Comparison of ENCODE assay signal across 21 cellular contexts in the genomic region with DNA sequence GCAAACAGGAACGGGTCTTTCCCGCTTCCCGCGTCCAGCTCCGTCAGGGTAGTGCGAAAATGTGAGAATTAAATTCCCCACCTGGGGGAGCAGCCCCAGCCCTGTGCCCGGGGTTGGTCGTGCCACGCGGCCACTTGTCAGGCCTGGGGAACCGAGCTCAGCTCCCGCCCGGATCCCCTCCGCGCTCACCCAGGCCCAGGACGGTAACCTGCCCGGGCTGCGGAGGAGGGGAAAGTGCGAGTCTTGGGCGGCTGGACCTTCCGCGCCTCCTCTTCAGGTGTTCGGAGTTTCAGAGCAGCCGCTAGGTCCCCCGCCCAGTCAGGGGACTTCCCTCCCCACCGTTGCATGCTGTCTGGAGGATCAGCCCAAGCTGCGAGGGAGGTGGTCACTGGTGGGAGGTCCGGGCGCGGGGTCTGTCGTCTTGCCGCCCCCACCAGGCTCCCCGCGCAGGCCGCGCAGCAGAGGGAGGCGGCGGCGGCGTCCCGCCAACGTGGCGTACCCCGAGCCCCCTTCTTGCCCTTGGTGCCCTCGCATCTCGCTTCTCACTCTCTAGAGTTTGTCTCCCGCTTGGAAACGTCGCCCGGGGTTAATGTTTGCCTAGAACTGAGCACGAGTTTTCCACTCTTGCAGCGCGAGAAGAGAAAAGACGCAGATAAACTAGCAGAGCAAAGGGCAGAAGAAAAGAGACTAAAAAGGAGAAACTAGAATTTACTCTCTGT. TPM values are rescaled to one million over a fixed set of nuclear protein-coding genes. Genes with fewer than 3 reads are reported as not detected.
A peak's percentile ranks its signal among the peaks of the same experiment; 100 is the strongest.
DNase-seq lines count a peak whose midpoint lies in the region; ATAC-seq and TF ChIP-seq lines count a peak whose summit lies in the region.
"Had no signal": no experiment of that assay in that cellular context is flagged by ENCODE, and none has a peak within 500 bp of the region (broad histone marks: within the 10 kb centered on the region; RNA-seq: fewer than 3 reads in every experiment).

No MANE protein-coding gene starts in this region.

- CTCF ChIA-PET in Calu3 (lab: Charles Lee) = interaction anchor here (1.0 kb wide), 1 partner anchor 154 kb away, joined by 3 read pairs; no protein-coding TSS in a partner anchor
- CTCF ChIA-PET in activated CD4-positive, alpha-beta memory T cell treated with anti-CD3 and anti-CD28 coated beads for 36 hours (lab: Charles Lee) = interaction anchor here (0.6 to 9.7 kb wide), 3 partner anchors 26 to 152 kb away, joined by 5 to 235 read pairs (median 6); no protein-coding TSS in a partner anchor

- intact Hi-C loops in Calu3 (cut with micrococcal nuclease; ENCODE audit: unreplicated experiment) = loop anchor here (5.0 to 10.0 kb wide), 3 partner anchors 146 to 446 kb away; no protein-coding TSS in a partner anchor
- intact Hi-C loops in left colon (cut with DNase I, micrococcal nuclease) = loop anchor here in 1 of 2 donors (5.0 to 10.0 kb wide), 2 partner anchors 153 to 606 kb away; no protein-coding TSS in a partner anchor
- intact Hi-C loops in activated CD4-positive, alpha-beta memory T cell treated with anti-CD3 and anti-CD28 coated beads for 36 hours (cut with micrococcal nuclease) = loop anchor here (5.0 kb wide), 1 partner anchor 618 kb away; no protein-coding TSS in a partner anchor

- H3K36me3 Mint-ChIP-seq in Calu3 (ENCODE audit: insufficient read depth, unreplicated experiment) (no peaks in the 10 kb centered on the region), progenitor cell of endocrine pancreas (ENCODE audit: insufficient read depth) (no peaks in the 10 kb centered on the region)
- no peaks in the 10 kb centered on the region for H3K36me3 Mint-ChIP-seq in activated CD4-positive, alpha-beta memory T cell treated with anti-CD3 and anti-CD28 coated beads for 36 hours

- TF ChIP-seq CTCF in Calu3 (IDR thresholded peaks at IDR 0.05; ENCODE audit: unreplicated experiment) (no peak), progenitor cell of endocrine pancreas (IDR thresholded peaks at IDR 0.05; ENCODE audit: unreplicated experiment) (no peak), foreskin keratinocyte (conservative IDR thresholded peaks at IDR 0.05) (no peak)

- ATAC-seq in left colon = peak; percentile 28
- no peak for ATAC-seq in foreskin keratinocyte
- ATAC-seq: Panc1 had no signal

- H3K27me3 ChIP-seq in foreskin keratinocyte = peaks cover 86% of the 10 kb centered on the region

- DNase-seq in Calu3 (no peak), HuH-7.5 (ENCODE audit: low spot score) (peak; percentile 69), left colon (peak in 1 of 2 donors; percentile 68), progenitor cell of endocrine pancreas (ENCODE audit: low spot score, unreplicated experiment) (no peak), foreskin keratinocyte (no peak), GF-D8 (lab: John Stamatoyannopoulos, UW) (no peak), RPMI8226 (no peak)
- DNase-seq in activated CD4-positive, alpha-beta memory T cell treated with anti-CD3 and anti-CD28 coated beads for 36 hours = no peak
- DNase-seq: activated naive CD4-positive, alpha-beta T cell; brain microvascular endothelial cell; DND-41; effector CD4-positive, alpha-beta T cell; H9; NCI-H1436; NCI-H510A treated with DMSO at 0.1 percent for 48 hours; stimulated activated naive CD4-positive, alpha-beta T cell treated with Interleukin-2 at 50 U/mL for 16 hours had no signal

- BruUV-seq in Calu3 (replicated peaks; lab: Mats Ljungman, UMichigan) = no TSS peak

- POLR2A ChIA-PET in activated CD4-positive, alpha-beta memory T cell treated with anti-CD3 and anti-CD28 coated beads for 36 hours (lab: Charles Lee) = no interaction called here

- no peaks in the 10 kb centered on the region for H3K4me1 ChIP-seq in foreskin keratinocyte

- no peak overlapping the region for H3K27ac ChIP-seq in foreskin keratinocyte
- H3K27ac ChIP-seq: brain microvascular endothelial cell, KMS-11 had no signal

- H3K27ac Mint-ChIP-seq in Calu3 (ENCODE audit: unreplicated experiment) (no peak overlapping the region), progenitor cell of endocrine pancreas (no peak overlapping the region)
- H3K27ac Mint-ChIP-seq in activated CD4-positive, alpha-beta memory T cell treated with anti-CD3 and anti-CD28 coated beads for 36 hours = no peak overlapping the region
- H3K27ac Mint-ChIP-seq: H9 had no signal

- H3K4me1 Mint-ChIP-seq in Calu3 (ENCODE audit: low read depth, unreplicated experiment) = peaks cover 16% of the 10 kb centered on the region
- peaks cover 17% of the 10 kb centered on the region for H3K4me1 Mint-ChIP-seq in progenitor cell of endocrine pancreas (ENCODE audit: low read depth)
- peaks cover 23% of the 10 kb centered on the region for H3K4me1 Mint-ChIP-seq in activated CD4-positive, alpha-beta memory T cell treated with anti-CD3 and anti-CD28 coated beads for 36 hours (ENCODE audit: low read depth)

- H3K9me3 Mint-ChIP-seq in Calu3 (ENCODE audit: low read depth, unreplicated experiment) = no peaks in the 10 kb centered on the region
- H3K9me3 Mint-ChIP-seq in progenitor cell of endocrine pancreas (ENCODE audit: low read depth) = no peaks in the 10 kb centered on the region
- H3K9me3 Mint-ChIP-seq in activated CD4-positive, alpha-beta memory T cell treated with anti-CD3 and anti-CD28 coated beads for 36 hours = no peaks in the 10 kb centered on the region

- H3K4me3 Mint-ChIP-seq in Calu3 (ENCODE audit: low read depth, unreplicated experiment) (peak overlapping the region; percentile 19), progenitor cell of endocrine pancreas (ENCODE audit: low read depth) (peak overlapping the region; percentile 46)
- H3K4me3 Mint-ChIP-seq in activated CD4-positive, alpha-beta memory T cell treated with anti-CD3 and anti-CD28 coated beads for 36 hours = no peak overlapping the region

- H3K27me3 Mint-ChIP-seq in Calu3 (ENCODE audit: unreplicated experiment) = peaks cover 69% of the 10 kb centered on the region
- H3K27me3 Mint-ChIP-seq in progenitor cell of endocrine pancreas = peaks cover 85% of the 10 kb centered on the region
- peaks cover 69% of the 10 kb centered on the region for H3K27me3 Mint-ChIP-seq in activated CD4-positive, alpha-beta memory T cell treated with anti-CD3 and anti-CD28 coated beads for 36 hours

RNA-seq across cellular contexts. Expression of gene URAD, which starts 8.1 kb away (rescaled TPM):
- total RNA-seq in Calu3 (2022) (not detected in 2 replicates), left colon (10 to 100 TPM; 44.8 to 46.4 TPM), progenitor cell of endocrine pancreas (not detected in 2 replicates), foreskin keratinocyte (not detected in 2 replicates)
- not detected in 2 replicates for polyA plus RNA-seq in foreskin keratinocyte
- not detected for total RNA-seq in activated CD4-positive, alpha-beta memory T cell treated with anti-CD3 and anti-CD28 coated beads for 36 hours
- total RNA-seq: H9, liver, skeletal muscle tissue had no signal
- polyA plus RNA-seq: BJ, liver had no signal

RNA-seq across cellular contexts. Expression of gene CDX2, which starts 11.3 kb away (rescaled TPM):
- total RNA-seq in Calu3 (2022) (1.0 TPM in 1 of 2 replicates, not detected in the other), left colon (100 to 1,000 TPM; 266 to 293 TPM), progenitor cell of endocrine pancreas (24.8 and 31.0 TPM in 2 replicates), foreskin keratinocyte (not detected in 2 replicates)
- not detected in 2 replicates for polyA plus RNA-seq in foreskin keratinocyte
- total RNA-seq in activated CD4-positive, alpha-beta memory T cell treated with anti-CD3 and anti-CD28 coated beads for 36 hours = not detected
- total RNA-seq: H9, liver, skeletal muscle tissue had no signal
- polyA plus RNA-seq: BJ, liver had no signal

Comparison
In these comparisons a context has a peak if more than half of its experiments do, and no peak if none do; other contexts are left out.
1. RNA of gene URAD, which starts 8.1 kb away (total RNA-seq): 44.8 to 46.4 TPM in left colon; not detected in Calu3, not detected in progenitor cell of endocrine pancreas, not detected in foreskin keratinocyte and not detected in activated CD4-positive, alpha-beta memory T cell treated with anti-CD3 and anti-CD28 coated beads for 36 hours; every median in the first group is over 10 times any median in the second.
2. RNA of gene CDX2, which starts 11.3 kb away (total RNA-seq): 266 to 293 TPM in left colon and 24.8 to 31.0 TPM in progenitor cell of endocrine pancreas; 1.0 TPM in Calu3, not detected in foreskin keratinocyte and not detected in activated CD4-positive, alpha-beta memory T cell treated with anti-CD3 and anti-CD28 coated beads for 36 hours; every median in the first group is over 10 times any median in the second.